8 cellular contexts compared by ENCODE assay signal in genomic region chr9:136685792-136686533, GRCh38. TPM values are rescaled to one million over a fixed set of nuclear protein-coding genes. Genes with fewer than 3 reads are reported as not detected.
A peak's percentile ranks its signal among the peaks of the same experiment; 100 is the strongest.
DNase-seq lines count a peak whose midpoint lies in the region; ATAC-seq and TF ChIP-seq lines count a peak whose summit lies in the region.

No MANE protein-coding gene starts in this region.

- no peak overlapping the region for H2BK12ac ChIP-seq in neuronal stem cell (ENCODE audit: low read length)

- H3K27me3 Mint-ChIP-seq in Caco-2 (ENCODE audit: insufficient read depth, unreplicated experiment), result no peaks in the 10 kb centered on the region

- DNase-seq in Caco-2 (no peak), epithelial cell of esophagus (ENCODE audit: low read depth) (no peak), neuronal stem cell (ENCODE audit: low spot score) (no peak), A172 (ENCODE audit: low spot score) (no peak)
- no peak for DNase-seq in activated naive CD4-positive, alpha-beta T cell treated with anti-CD3 and anti-CD28 coated beads, Interleukin-2, amount 50 U/mL, for 16 hours

- H2BK5ac ChIP-seq in neuronal stem cell (ENCODE audit: low read length), result peak overlapping the region; percentile 82

- peak overlapping the region; percentile 66 for H3K4me2 ChIP-seq in OCI-LY1 (ENCODE audit: low read length)
- peak overlapping the region; percentile 97 for H3K4me2 ChIP-seq in neuronal stem cell (ENCODE audit: insufficient read depth, low read length, poor library complexity, severe bottlenecking)

- no peaks in the 10 kb centered on the region for H4K20me1 ChIP-seq in OCI-LY1 (ENCODE audit: insufficient read depth, low read length)

- H3K4ac ChIP-seq in neuronal stem cell (ENCODE audit: low read length), result no peak overlapping the region

- H2BK15ac ChIP-seq in neuronal stem cell (ENCODE audit: low read length), result no peak overlapping the region

- intact Hi-C loops in Caco-2 (cut with micrococcal nuclease; ENCODE audit: unreplicated experiment), result no loop called here

- peak overlapping the region; percentile 92 for H2AK5ac ChIP-seq in neuronal stem cell (ENCODE audit: low read depth, low read length)

- peak overlapping the region; percentile 71 for H3K4me3 ChIP-seq in Caco-2 (ENCODE audit: low read depth, low read length)
- peak overlapping the region; percentile 69 for H3K4me3 ChIP-seq in OCI-LY1 (ENCODE audit: low read depth, low read length, poor library complexity, severe bottlenecking)
- H3K4me3 ChIP-seq in epithelial cell of esophagus (ENCODE audit: low read length), result peak overlapping the region; percentile 62
- peak overlapping the region; percentile 52 to 82 for H3K4me3 ChIP-seq in neuronal stem cell (ENCODE audit: low read length in 2 of 2)

- H3K4me1 ChIP-seq in Caco-2, result peaks cover 30% of the 10 kb centered on the region
- H3K4me1 ChIP-seq in OCI-LY1 (ENCODE audit: insufficient read depth, low read length, severe bottlenecking), result peaks cover 7% of the 10 kb centered on the region
- peaks cover 8 to 12% of the 10 kb centered on the region in 2 donors for H3K4me1 ChIP-seq in neuronal stem cell (ENCODE audit: control insufficient read depth in 2 of 2, insufficient read depth in 1 of 2, low read depth in 1 of 2, low read length in 2 of 2)

- no peaks in the 10 kb centered on the region for H3K79me1 ChIP-seq in neuronal stem cell (ENCODE audit: low read depth, low read length)

- H3K27me3 ChIP-seq in Caco-2 (replicated peaks; ENCODE audit: control insufficient read depth, insufficient read depth, low read length) (no peaks in the 10 kb centered on the region), OCI-LY1 (ENCODE audit: insufficient read depth, low read length) (peaks cover 24% of the 10 kb centered on the region; the same call in 1 of the 2 replicates), neuronal stem cell (ENCODE audit: control insufficient read depth in 3 of 3, insufficient read depth in 3 of 3, low read depth in 1 of 3, low read length in 3 of 3) (peaks cover 8 to 55% (median 46%) of the 10 kb centered on the region in 3 experiments)

- no peaks in the 10 kb centered on the region for H3K79me2 ChIP-seq in OCI-LY1 (ENCODE audit: insufficient read depth, low read length)

- no peak overlapping the region for H3K14ac ChIP-seq in neuronal stem cell (ENCODE audit: low read length)

- no peak overlapping the region for H2BK120ac ChIP-seq in neuronal stem cell (ENCODE audit: low read depth, low read length)

- peak overlapping the region; percentile 73 for H3K23ac ChIP-seq in neuronal stem cell (ENCODE audit: low read depth, low read length, poor library complexity)

- H3K9me3 Mint-ChIP-seq in Caco-2 (ENCODE audit: unreplicated experiment), result no peaks in the 10 kb centered on the region

- TF ChIP-seq CTCF in Caco-2 (IDR thresholded peaks at IDR 0.05; ENCODE audit: insufficient read depth in 1 of 2, low read depth in 1 of 2, low read length in 1 of 2, severe bottlenecking in 1 of 2, unreplicated experiment in 1 of 2) (peak in 1 of 2 experiments; percentile 18), OCI-LY1 (IDR thresholded peaks at IDR 0.05; ENCODE audit: low read length) (no peak), epithelial cell of esophagus (IDR thresholded peaks at IDR 0.05; ENCODE audit: insufficient read depth, low read depth, low read length, missing control alignments) (no peak)

- ATAC-seq in HG02642 (IDR thresholded peaks at IDR 0.05; ENCODE audit: poor library complexity, unreplicated experiment) (no peak), GM19023 (IDR thresholded peaks at IDR 0.05; ENCODE audit: unreplicated experiment) (no peak)

- POLR2A ChIA-PET in Caco-2 (lab: Charles Lee), result no interaction called here

- H3F3A ChIP-seq in OCI-LY1 (ENCODE audit: insufficient read depth, low read length), result no peaks in the 10 kb centered on the region

- no peaks in the 10 kb centered on the region for H3K36me3 ChIP-seq in Caco-2 (ENCODE audit: control insufficient read depth, insufficient read depth, low read length)
- no peaks in the 10 kb centered on the region for H3K36me3 ChIP-seq in OCI-LY1 (ENCODE audit: insufficient read depth, low read length)
- no peaks in the 10 kb centered on the region for H3K36me3 ChIP-seq in neuronal stem cell (replicated peaks in 1 of 2; ENCODE audit: control insufficient read depth in 2 of 2, insufficient read depth in 2 of 2, low read length in 2 of 2)

- CTCF ChIA-PET in Caco-2 (lab: Charles Lee), result interaction anchor here (1.0 kb wide), 1 partner anchor 7 kb away, joined by 3 read pairs; no protein-coding TSS in a partner anchor

- H3K27ac ChIP-seq in OCI-LY1 (ENCODE audit: low read depth, low read length, poor library complexity, severe bottlenecking) (no peak overlapping the region), neuronal stem cell (replicated peaks; ENCODE audit: low read length) (no peak overlapping the region)

- H3K9me2 ChIP-seq in OCI-LY1 (ENCODE audit: low read depth, low read length), result no peaks in the 10 kb centered on the region

- H3K36me3 Mint-ChIP-seq in Caco-2 (ENCODE audit: insufficient read depth, unreplicated experiment), result no peaks in the 10 kb centered on the region

- BruUV-seq in Caco-2 (replicated peaks; lab: Mats Ljungman, UMichigan), result TSS peak; percentile 28

- H3K9ac ChIP-seq in OCI-LY1 (ENCODE audit: low read length), result no peak overlapping the region
- H3K9ac ChIP-seq in neuronal stem cell (ENCODE audit: low read depth, low read length, poor library complexity), result peak overlapping the region; percentile 77

- WGBS in neuronal stem cell (ENCODE audit: extremely low coverage in 2 of 2, insufficient read length in 2 of 2, insufficient replicate concordance in 1 of 2), 2 donors, result no CpG with 5 or more reads among the region's 19 CpGs

- no peak overlapping the region for H4K8ac ChIP-seq in neuronal stem cell (ENCODE audit: low read depth, low read length)

- no peaks in the 10 kb centered on the region for H3K4me1 Mint-ChIP-seq in Caco-2 (ENCODE audit: low read depth, unreplicated experiment)

- H3K4me3 Mint-ChIP-seq in Caco-2 (ENCODE audit: unreplicated experiment), result peak overlapping the region; percentile 79

- no peak overlapping the region for H4K91ac ChIP-seq in neuronal stem cell (ENCODE audit: low read depth, low read length, poor library complexity)

- peak overlapping the region; percentile 90 for H3K18ac ChIP-seq in neuronal stem cell (ENCODE audit: low read length)

- H3K27ac Mint-ChIP-seq in Caco-2 (ENCODE audit: unreplicated experiment), result peak overlapping the region; percentile 66

- no peak overlapping the region for H2AFZ ChIP-seq in OCI-LY1 (ENCODE audit: low read length)
- peak overlapping the region; percentile 94 for H2AFZ ChIP-seq in neuronal stem cell (ENCODE audit: low read length)

- H3K9me3 ChIP-seq in Caco-2, result no peaks in the 10 kb centered on the region
- no peaks in the 10 kb centered on the region for H3K9me3 ChIP-seq in OCI-LY1 (ENCODE audit: low read length)
- H3K9me3 ChIP-seq in neuronal stem cell (replicated peaks in 1 of 2; ENCODE audit: control insufficient read depth in 2 of 2, insufficient read depth in 1 of 2, low read depth in 1 of 2, low read length in 2 of 2), result no peaks in the 10 kb centered on the region

RNA-seq across cellular contexts. Expression of gene AGPAT2, which starts 1.3 kb away (rescaled TPM):
- 68.7 and 77.1 TPM in 2 replicates for total RNA-seq in Caco-2 (2022)
- 3.7 TPM for polyA plus RNA-seq in neuronal stem cell (2013, experiment 1 of 2)
- 3.5 TPM for polyA plus RNA-seq in neuronal stem cell (2013, experiment 2 of 2)
- total RNA-seq in A172 (2014; rRNA removed; shearing (Covaris generic)), result 79.4 and 88.8 TPM in 2 replicates

RNA-seq across cellular contexts. Expression of gene EGFL7, which starts 23.2 kb away (rescaled TPM):
- 30.2 and 30.4 TPM in 2 replicates for total RNA-seq in Caco-2 (2022)
- 33.1 TPM for polyA plus RNA-seq in neuronal stem cell (2013, experiment 1 of 2)
- 32.0 TPM for polyA plus RNA-seq in neuronal stem cell (2013, experiment 2 of 2)
- 110 and 127 TPM in 2 replicates for total RNA-seq in A172 (2014; rRNA removed; shearing (Covaris generic))

RNA-seq across cellular contexts. Expression of gene DIPK1B, which starts 26.4 kb away (rescaled TPM):
- total RNA-seq in Caco-2 (2022), result 40.4 and 40.6 TPM in 2 replicates
- 40.0 TPM for polyA plus RNA-seq in neuronal stem cell (2013, experiment 1 of 2)
- 39.1 TPM for polyA plus RNA-seq in neuronal stem cell (2013, experiment 2 of 2)
- 16.0 and 16.7 TPM in 2 replicates for total RNA-seq in A172 (2014; rRNA removed; shearing (Covaris generic))

RNA-seq across cellular contexts. Expression of gene LCN10, which starts 56.8 kb away (rescaled TPM):
- not detected in 2 replicates for total RNA-seq in Caco-2 (2022)
- 0.10 TPM for polyA plus RNA-seq in neuronal stem cell (2013, experiment 1 of 2)
- polyA plus RNA-seq in neuronal stem cell (2013, experiment 2 of 2), result 0.12 TPM
- not detected in 2 replicates for total RNA-seq in A172 (2014; rRNA removed; shearing (Covaris generic))
